ENCODE assay signal across 10 cellular contexts in the genomic region with DNA sequence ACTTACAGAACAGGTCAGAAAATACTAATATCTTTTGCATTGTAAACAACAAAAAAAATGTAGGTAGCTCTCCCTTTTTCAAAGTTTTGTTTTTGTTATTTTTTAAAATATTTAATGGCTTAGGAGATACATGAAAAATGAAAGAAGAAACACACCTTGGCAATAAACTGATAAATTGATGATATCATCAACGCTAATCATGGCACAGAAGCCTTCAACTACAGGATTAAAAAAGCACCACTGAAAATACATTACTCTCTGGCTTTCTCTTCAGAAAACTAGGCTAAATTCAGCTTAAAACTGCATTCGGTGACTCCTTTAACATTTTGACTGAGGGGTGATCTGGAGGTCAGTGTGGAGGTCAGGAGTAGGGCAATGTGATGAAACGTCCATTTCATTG.
"Had no signal": no experiment of that assay in that cellular context is flagged by ENCODE, and none has a peak within 500 bp of the region (broad histone marks: within the 10 kb centered on the region; RNA-seq: fewer than 3 reads in every experiment).

No MANE protein-coding gene starts in this region.

- H3K4me3 Mint-ChIP-seq: GM23338, H9, HFFc6 had no signal

- H2AFZ ChIP-seq: GM23248, GM23338 had no signal

- H3K9me3 ChIP-seq: HAP-1 had no signal

- H3K36me3 ChIP-seq: HAP-1 had no signal

- ATAC-seq: GM23338, HCT116 had no signal

- H3K4me1 ChIP-seq: HAP-1 had no signal

- H3K9ac ChIP-seq: GM23248 had no signal

- H3K27ac Mint-ChIP-seq: GM23338, H9, HFFc6 had no signal

- H3K4me3 ChIP-seq: GM23248, GM23338, HAP-1 had no signal

- H3K9me3 Mint-ChIP-seq: GM23338 had no signal

- FAIRE-seq: H54 had no signal

- H3K27ac ChIP-seq: GM23248 had no signal

- DNase-seq: GM23248, GOT3, H7, H9, HCEC 1CT, HFFc6 had no signal
